25 cellular contexts compared by ENCODE assay signal in the genomic region with DNA sequence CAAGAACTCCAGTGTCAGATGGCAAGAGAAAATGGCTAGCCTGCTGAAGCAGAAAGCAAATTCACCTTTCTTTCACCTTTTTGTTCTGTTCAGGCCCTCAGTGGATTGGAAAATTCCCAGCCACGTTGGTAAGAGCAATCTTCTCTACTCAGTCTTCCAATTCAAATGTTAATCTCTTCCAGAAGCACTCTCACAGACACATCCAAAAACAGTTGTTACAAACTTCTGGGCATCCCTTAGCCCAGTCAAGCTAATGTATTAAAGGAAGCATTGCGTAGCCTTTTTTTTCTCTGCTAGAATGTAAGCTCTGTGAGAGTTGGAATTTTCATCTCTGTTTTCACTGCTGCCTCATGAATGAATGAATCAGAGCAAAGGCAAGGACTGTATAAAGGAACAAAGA.
"Had no signal": no experiment of that assay in that cellular context is flagged by ENCODE, and none has a peak within 500 bp of the region (broad histone marks: within the 10 kb centered on the region; RNA-seq: fewer than 3 reads in every experiment).

No MANE protein-coding gene starts in this region.

- H2AFZ ChIP-seq: hepatocyte, parathyroid adenoma had no signal

- H3K27me3 ChIP-seq: colonic mucosa, esophagus muscularis mucosa, foreskin keratinocyte, gastroesophageal sphincter, heart left ventricle, hepatocyte, right atrium auricular region, stomach, thyroid gland, vagina had no signal

- H3K36me3 Mint-ChIP-seq: naive thymus-derived CD8-positive, alpha-beta T cell; stimulated activated effector memory CD8-positive, alpha-beta T cell treated with anti-CD3 and anti-CD28 coated beads, Interleukin-12 subunit alpha, Interleukin-12 subunit beta, amount 100 ng/mL, for 72 hours had no signal

- DNase-seq: colonic mucosa; effector CD8-positive, alpha-beta T cell; endodermal cell; foreskin keratinocyte; heart left ventricle; left ventricle myocardium superior; lower lobe of right lung; naive thymus-derived CD8-positive, alpha-beta T cell; stimulated activated CD4-positive, alpha-beta T cell treated with anti-CD3 and anti-CD28 coated beads, Interleukin-2, amount 100 ng/mL, for 24 hours; stimulated activated CD4-positive, alpha-beta T cell treated with anti-CD3 and anti-CD28 coated beads, Interleukin-4, amount 100 ng/mL, for 24 hours; stimulated activated naive CD4-positive, alpha-beta T cell treated with Interleukin-2 at 50 U/mL for 16 hours; stomach; thyroid gland; trophoblast cell had no signal

- H3K4me1 Mint-ChIP-seq: endodermal cell; naive thymus-derived CD8-positive, alpha-beta T cell; stimulated activated effector memory CD8-positive, alpha-beta T cell treated with anti-CD3 and anti-CD28 coated beads, Interleukin-12 subunit alpha, Interleukin-12 subunit beta, amount 100 ng/mL, for 72 hours had no signal

- H3K4me3 Mint-ChIP-seq: dendritic cell treated with granulocyte-macrophage colony-stimulating factor and Interleukin-4, amounts not matched to agents 40 ng/mL and 50 ng/mL, for 4 days; endodermal cell; naive thymus-derived CD8-positive, alpha-beta T cell; stimulated activated effector memory CD8-positive, alpha-beta T cell treated with anti-CD3 and anti-CD28 coated beads, Interleukin-12 subunit alpha, Interleukin-12 subunit beta, amount 100 ng/mL, for 72 hours had no signal

- ATAC-seq: foreskin keratinocyte; gastroesophageal sphincter; heart left ventricle; left ventricle myocardium superior; lower lobe of right lung; naive thymus-derived CD8-positive, alpha-beta T cell; sciatic nerve; stimulated activated effector memory CD8-positive, alpha-beta T cell treated with anti-CD3 and anti-CD28 coated beads, Interleukin-12 subunit alpha, Interleukin-12 subunit beta, amount 100 ng/mL, for 72 hours had no signal

- H3K27me3 Mint-ChIP-seq: dendritic cell treated with granulocyte-macrophage colony-stimulating factor and Interleukin-4, amounts not matched to agents 40 ng/mL and 50 ng/mL, for 4 days; naive thymus-derived CD8-positive, alpha-beta T cell had no signal

- H3K9me3 ChIP-seq: colonic mucosa, esophagus muscularis mucosa, gastroesophageal sphincter, heart left ventricle, lower lobe of right lung, prostate gland, right atrium auricular region, stomach, thyroid gland, vagina had no signal

- H3K4me3 ChIP-seq: colonic mucosa, esophagus muscularis mucosa, gastroesophageal sphincter, heart left ventricle, hepatocyte, lower lobe of right lung, prostate gland, right atrium auricular region, smooth muscle cell, stomach, thyroid gland, vagina had no signal

- H3K27ac Mint-ChIP-seq: dendritic cell treated with granulocyte-macrophage colony-stimulating factor and Interleukin-4, amounts not matched to agents 40 ng/mL and 50 ng/mL, for 4 days; naive thymus-derived CD8-positive, alpha-beta T cell; stimulated activated effector memory CD8-positive, alpha-beta T cell treated with anti-CD3 and anti-CD28 coated beads, Interleukin-12 subunit alpha, Interleukin-12 subunit beta, amount 100 ng/mL, for 72 hours had no signal

- H3K9me3 Mint-ChIP-seq: dendritic cell treated with granulocyte-macrophage colony-stimulating factor and Interleukin-4, amounts not matched to agents 40 ng/mL and 50 ng/mL, for 4 days; endodermal cell had no signal

- H3K4me1 ChIP-seq: colonic mucosa, esophagus muscularis mucosa, gastroesophageal sphincter, heart left ventricle, lower lobe of right lung, parathyroid adenoma, prostate gland, right atrium auricular region, stomach, thyroid gland, vagina had no signal

- H3K27ac ChIP-seq: colonic mucosa, esophagus muscularis mucosa, foreskin keratinocyte, gastroesophageal sphincter, heart left ventricle, hepatocyte, lower lobe of right lung, parathyroid adenoma, prostate gland, right atrium auricular region, stomach, thyroid gland, vagina had no signal

- H3K9ac ChIP-seq: parathyroid adenoma had no signal

- H3K36me3 ChIP-seq: colonic mucosa, esophagus muscularis mucosa, gastroesophageal sphincter, heart left ventricle, lower lobe of right lung, prostate gland, right atrium auricular region, stomach, thyroid gland, vagina had no signal

- H3K4me2 ChIP-seq: hepatocyte, smooth muscle cell had no signal

- H3K79me2 ChIP-seq: hepatocyte, parathyroid adenoma had no signal
